In the genomic region with DNA sequence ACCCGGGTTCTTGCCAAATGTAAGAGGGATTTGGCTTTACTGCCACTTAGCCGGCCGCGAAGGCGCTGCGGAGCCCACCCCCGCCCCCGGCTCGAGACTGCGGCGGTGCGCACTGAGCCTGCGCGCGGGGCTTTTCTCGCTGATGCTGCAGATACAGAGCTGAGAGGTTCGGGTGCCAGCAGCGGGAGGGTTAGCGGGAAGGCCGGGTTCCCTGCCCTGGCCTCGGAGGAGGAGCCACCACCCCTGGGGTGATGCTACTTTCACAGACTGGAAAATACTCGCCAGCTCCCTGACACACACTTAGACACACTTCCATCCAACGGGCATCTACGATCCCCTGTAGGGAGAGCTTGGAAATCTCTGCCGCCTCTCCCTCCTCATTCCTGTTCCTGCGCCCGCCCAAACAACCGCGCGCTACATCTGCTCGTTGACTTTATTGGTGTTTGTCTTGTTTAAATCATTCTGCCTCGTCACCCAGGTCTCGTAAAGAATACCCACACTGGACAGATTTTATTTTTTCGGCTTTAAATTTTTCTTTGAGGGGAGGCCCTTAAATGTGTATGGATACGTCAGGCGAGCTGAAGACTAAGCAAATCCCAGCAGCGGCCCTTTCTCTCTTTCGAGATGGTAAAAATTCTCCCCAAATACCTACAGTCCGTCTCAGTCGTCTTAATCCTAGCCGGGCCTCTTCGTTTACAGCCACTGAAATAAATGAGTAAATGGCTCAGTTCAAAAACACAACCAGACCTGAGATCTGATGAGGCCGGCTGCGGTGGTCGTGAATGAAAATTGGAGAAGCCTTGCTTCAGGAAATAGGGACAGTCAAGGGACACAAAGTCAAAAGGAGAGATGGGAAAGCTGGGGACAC, we compare ENCODE assay signal across 8 cellular contexts. TPM values are rescaled to one million over a fixed set of nuclear protein-coding genes. Genes with fewer than 3 reads are reported as not detected.
DNase-seq lines count a peak whose midpoint lies in the region; ATAC-seq and TF ChIP-seq lines count a peak whose summit lies in the region.

No MANE protein-coding gene starts in this region.

- peak overlapping the region; percentile 91 for H3K4me3 ChIP-seq in coronary artery

- no peak for TF ChIP-seq CTCF in coronary artery (IDR thresholded peaks at IDR 0.05)

- peak overlapping the region; percentile 47 to 93 for H3K27ac ChIP-seq in coronary artery
- peak overlapping the region; percentile 69 for H3K27ac ChIP-seq in temporal lobe (ENCODE audit: low read depth, low read length)

- DNase-seq in EL (peak; percentile 60), NCI-H1105 treated with DMSO at 0.1 percent for 48 hours (lab: John Stamatoyannopoulos, UW) (peak; percentile 28), coronary artery (ENCODE audit: low spot score) (no peak), left lobe of liver (ENCODE audit: low spot score) (no peak), GM19240 (ENCODE audit: insufficient read length, low spot score) (no peak)

- peak; percentile 23 for ATAC-seq in left lobe of liver
- ATAC-seq in HG03442 (IDR thresholded peaks at IDR 0.05; ENCODE audit: unreplicated experiment) = no peak
- no peak for ATAC-seq in GM18498 (IDR thresholded peaks at IDR 0.05; ENCODE audit: unreplicated experiment)

RNA-seq across cellular contexts. Expression of gene PCDH7, which starts 1.9 kb away (rescaled TPM):
- 1.5 TPM for total RNA-seq in left lobe of liver
- 35.2 TPM for total RNA-seq in temporal lobe

Comparison
In these comparisons a context has a peak if more than half of its experiments do, and no peak if none do; other contexts are left out.
1. DNase-seq: peak in EL (single experiment) and NCI-H1105 treated with DMSO at 0.1 percent for 48 hours (single experiment); none in coronary artery (single experiment), left lobe of liver (single experiment) and GM19240 (single experiment).
2. RNA of gene PCDH7, which starts 1.9 kb away (total RNA-seq): 35.2 TPM in temporal lobe (single experiment); 1.5 TPM in left lobe of liver (single experiment); every median in the first group is over 10 times any median in the second.